9 cellular contexts compared by ENCODE assay signal in the genomic region with DNA sequence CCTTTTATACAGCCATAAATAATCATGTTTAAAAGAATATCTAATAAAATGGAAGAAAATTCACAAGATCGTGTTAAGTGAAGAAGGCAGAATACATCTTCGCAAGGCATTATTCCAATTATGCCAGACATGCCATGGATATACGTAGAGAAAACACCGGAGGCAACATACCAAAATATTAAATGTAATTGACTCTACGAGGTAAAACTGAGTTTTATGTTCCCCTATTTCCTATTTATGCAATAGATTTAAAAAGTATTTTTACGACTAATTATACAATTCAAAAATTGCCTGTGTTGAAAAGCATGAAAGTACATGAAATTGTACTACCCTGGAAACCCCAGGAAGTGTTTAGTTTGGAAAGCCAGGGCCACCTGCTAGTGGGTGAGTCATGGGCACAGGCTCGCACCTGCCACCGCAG. TPM values are rescaled to one million over a fixed set of nuclear protein-coding genes. Genes with fewer than 3 reads are reported as not detected.
DNase-seq lines count a peak whose midpoint lies in the region; ATAC-seq and TF ChIP-seq lines count a peak whose summit lies in the region.
"Had no signal": no experiment of that assay in that cellular context is flagged by ENCODE, and none has a peak within 500 bp of the region (broad histone marks: within the 10 kb centered on the region; RNA-seq: fewer than 3 reads in every experiment).

No MANE protein-coding gene starts in this region.

- peaks cover 31% of the 10 kb centered on the region for H3K79me2 ChIP-seq in GM23338 (replicated peaks; ENCODE audit: insufficient read depth)

- H3K4me2 ChIP-seq in GM23338 = peak overlapping the region; percentile 96

- peak overlapping the region; percentile 85 for H3K27ac ChIP-seq in GM23338 (ENCODE audit: low read depth)
- peak overlapping the region; percentile 91 for H3K27ac ChIP-seq in substantia nigra (ENCODE audit: low read depth, low read length, poor library complexity, severe bottlenecking)

- H3K4me3 ChIP-seq in AG04449 (ENCODE audit: low read depth, low read length) (peak overlapping the region; percentile 89), GM23338 (peak overlapping the region; percentile 81)

- peaks cover 53% of the 10 kb centered on the region for H3K4me1 Mint-ChIP-seq in GM23338
- H3K4me1 Mint-ChIP-seq in activated CD8-positive, alpha-beta T cell treated with anti-CD3 and anti-CD28 coated beads, Interleukin-2, amount 10 ng/mL, durations not matched to agents 7 days and 5 days (ENCODE audit: low read depth) = peaks cover 46% of the 10 kb centered on the region

- no peak for TF ChIP-seq CTCF in AG04449 (IDR thresholded peaks at IDR 0.05; ENCODE audit: insufficient read depth, low read length, missing control alignments)
- TF ChIP-seq CTCF in GM23338 (conservative IDR thresholded peaks at IDR 0.05; ENCODE audit: low read depth in 2 of 2) = no peak

- H3F3A ChIP-seq in GM23338 (replicated peaks; ENCODE audit: low read depth) = peaks cover 15% of the 10 kb centered on the region

- H3K36me3 Mint-ChIP-seq in GM23338 (ENCODE audit: low read depth) = peaks cover 28% of the 10 kb centered on the region
- peaks cover 4% of the 10 kb centered on the region for H3K36me3 Mint-ChIP-seq in activated CD8-positive, alpha-beta T cell treated with anti-CD3 and anti-CD28 coated beads, Interleukin-2, amount 10 ng/mL, durations not matched to agents 7 days and 5 days (ENCODE audit: low read depth)

- H3K9me3 Mint-ChIP-seq in GM23338 = no peaks in the 10 kb centered on the region
- no peaks in the 10 kb centered on the region for H3K9me3 Mint-ChIP-seq in activated CD8-positive, alpha-beta T cell treated with anti-CD3 and anti-CD28 coated beads, Interleukin-2, amount 10 ng/mL, durations not matched to agents 7 days and 5 days (ENCODE audit: insufficient read depth)

- no peak for ATAC-seq in GM23338
- no peak for ATAC-seq in activated CD8-positive, alpha-beta T cell treated with anti-CD3 and anti-CD28 coated beads, Interleukin-2, amount 10 ng/mL, durations not matched to agents 7 days and 5 days
- ATAC-seq in GM19023 (IDR thresholded peaks at IDR 0.05; ENCODE audit: unreplicated experiment) = no peak
- ATAC-seq in HG03378 (IDR thresholded peaks at IDR 0.05; ENCODE audit: unreplicated experiment) = no peak

- peaks cover 51% of the 10 kb centered on the region for H3K4me1 ChIP-seq in GM23338 (ENCODE audit: insufficient read depth)

- no peak overlapping the region; the same call in 1 of the 2 replicates for H2AFZ ChIP-seq in GM23338

- CTCF ChIA-PET in AG04449 (lab: Yijun Ruan, JAX) = interaction anchor here (2.4 to 4.9 kb wide), 3 partner anchors 10 to 36 kb away, joined by 15 to 37 read pairs (median 28); a partner anchor contains a TSS
- CTCF ChIA-PET in activated CD8-positive, alpha-beta T cell treated with anti-CD3 and anti-CD28 coated beads, Interleukin-2, amount 10 ng/mL, durations not matched to agents 7 days and 5 days (lab: Charles Lee) = interaction anchor here (0.9 to 3.3 kb wide), 4 partner anchors 11 to 39 kb away, joined by 4 to 31 read pairs (median 12); partner anchors contain the start of gene ZNF775

- H3K4me3 Mint-ChIP-seq in GM23338 = peak overlapping the region; percentile 98
- H3K4me3 Mint-ChIP-seq in activated CD8-positive, alpha-beta T cell treated with anti-CD3 and anti-CD28 coated beads, Interleukin-2, amount 10 ng/mL, durations not matched to agents 7 days and 5 days = peak overlapping the region; percentile 74

- H3K36me3 ChIP-seq in GM23338 (ENCODE audit: insufficient read depth) = 0 out of 2 replicates have a peak, but pooled peaks cover 3% of the 10 kb centered on the region

- H3K27me3 ChIP-seq in GM23338 (ENCODE audit: insufficient read depth) = no peaks in the 10 kb centered on the region

- peaks cover 17% of the 10 kb centered on the region for H3K27me3 Mint-ChIP-seq in GM23338 (ENCODE audit: insufficient read depth, low read depth, poor library complexity)
- H3K27me3 Mint-ChIP-seq in activated CD8-positive, alpha-beta T cell treated with anti-CD3 and anti-CD28 coated beads, Interleukin-2, amount 10 ng/mL, durations not matched to agents 7 days and 5 days (ENCODE audit: low read depth) = no peaks in the 10 kb centered on the region

- H3K27ac Mint-ChIP-seq in GM23338 = peak overlapping the region; percentile 95
- H3K27ac Mint-ChIP-seq in activated CD8-positive, alpha-beta T cell treated with anti-CD3 and anti-CD28 coated beads, Interleukin-2, amount 10 ng/mL, durations not matched to agents 7 days and 5 days = peak overlapping the region; percentile 75

- no peaks in the 10 kb centered on the region for H3K9me2 ChIP-seq in GM23338 (ENCODE audit: insufficient read depth)

- peaks cover 5% of the 10 kb centered on the region for H4K20me1 ChIP-seq in GM23338 (replicated peaks; ENCODE audit: insufficient read depth)

- POLR2A ChIA-PET in AG04449 (lab: Yijun Ruan, JAX) = interaction anchor here (2.3 kb wide), 1 partner anchor 38 kb away, joined by 10 read pairs; a partner anchor contains a TSS
- POLR2A ChIA-PET in activated CD8-positive, alpha-beta T cell treated with anti-CD3 and anti-CD28 coated beads, Interleukin-2, amount 10 ng/mL, durations not matched to agents 7 days and 5 days (lab: Charles Lee) = interaction anchor here (1.1 to 2.4 kb wide), 4 partner anchors 9 to 38 kb away, joined by 4 to 9 read pairs (median 6); a partner anchor contains a TSS

- no peak for DNase-seq in AG04449 (ENCODE audit: low read depth, low spot score)
- DNase-seq in GM23338 (ENCODE audit: low spot score) = no peak
- no peak for DNase-seq in activated CD8-positive, alpha-beta T cell treated with anti-CD3 and anti-CD28 coated beads, Interleukin-2, amount 10 ng/mL, durations not matched to agents 7 days and 5 days
- DNase-seq in iPS-NIHi11 (ENCODE audit: low spot score) = peak; percentile 69
- DNase-seq in substantia nigra (lab: John Stamatoyannopoulos, UW) = no peak
- no peak for DNase-seq in activated CD4-positive, alpha-beta T cell treated with anti-CD3 and anti-CD28 coated beads for 48 hours

TF ChIP-seq in GM23338, 12 proteins besides CTCF, POLR2A, EP300 and RAD21 (continues in another document):
- TF ChIP-seq ZNF331 (CRISPR knock-in tag; IDR thresholded peaks at IDR 0.05; ENCODE audit: low read depth) = no peak
- TF ChIP-seq POLR2AphosphoS5 (IDR thresholded peaks at IDR 0.05; ENCODE audit: low read depth) = no peak
- TF ChIP-seq, protein P1, sequence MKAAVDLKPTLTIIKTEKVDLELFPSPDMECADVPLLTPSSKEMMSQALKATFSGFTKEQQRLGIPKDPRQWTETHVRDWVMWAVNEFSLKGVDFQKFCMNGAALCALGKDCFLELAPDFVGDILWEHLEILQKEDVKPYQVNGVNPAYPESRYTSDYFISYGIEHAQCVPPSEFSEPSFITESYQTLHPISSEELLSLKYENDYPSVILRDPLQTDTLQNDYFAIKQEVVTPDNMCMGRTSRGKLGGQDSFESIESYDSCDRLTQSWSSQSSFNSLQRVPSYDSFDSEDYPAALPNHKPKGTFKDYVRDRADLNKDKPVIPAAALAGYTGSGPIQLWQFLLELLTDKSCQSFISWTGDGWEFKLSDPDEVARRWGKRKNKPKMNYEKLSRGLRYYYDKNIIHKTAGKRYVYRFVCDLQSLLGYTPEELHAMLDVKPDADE (IDR thresholded peaks at IDR 0.05) = no peak
- TF ChIP-seq, protein P2, sequence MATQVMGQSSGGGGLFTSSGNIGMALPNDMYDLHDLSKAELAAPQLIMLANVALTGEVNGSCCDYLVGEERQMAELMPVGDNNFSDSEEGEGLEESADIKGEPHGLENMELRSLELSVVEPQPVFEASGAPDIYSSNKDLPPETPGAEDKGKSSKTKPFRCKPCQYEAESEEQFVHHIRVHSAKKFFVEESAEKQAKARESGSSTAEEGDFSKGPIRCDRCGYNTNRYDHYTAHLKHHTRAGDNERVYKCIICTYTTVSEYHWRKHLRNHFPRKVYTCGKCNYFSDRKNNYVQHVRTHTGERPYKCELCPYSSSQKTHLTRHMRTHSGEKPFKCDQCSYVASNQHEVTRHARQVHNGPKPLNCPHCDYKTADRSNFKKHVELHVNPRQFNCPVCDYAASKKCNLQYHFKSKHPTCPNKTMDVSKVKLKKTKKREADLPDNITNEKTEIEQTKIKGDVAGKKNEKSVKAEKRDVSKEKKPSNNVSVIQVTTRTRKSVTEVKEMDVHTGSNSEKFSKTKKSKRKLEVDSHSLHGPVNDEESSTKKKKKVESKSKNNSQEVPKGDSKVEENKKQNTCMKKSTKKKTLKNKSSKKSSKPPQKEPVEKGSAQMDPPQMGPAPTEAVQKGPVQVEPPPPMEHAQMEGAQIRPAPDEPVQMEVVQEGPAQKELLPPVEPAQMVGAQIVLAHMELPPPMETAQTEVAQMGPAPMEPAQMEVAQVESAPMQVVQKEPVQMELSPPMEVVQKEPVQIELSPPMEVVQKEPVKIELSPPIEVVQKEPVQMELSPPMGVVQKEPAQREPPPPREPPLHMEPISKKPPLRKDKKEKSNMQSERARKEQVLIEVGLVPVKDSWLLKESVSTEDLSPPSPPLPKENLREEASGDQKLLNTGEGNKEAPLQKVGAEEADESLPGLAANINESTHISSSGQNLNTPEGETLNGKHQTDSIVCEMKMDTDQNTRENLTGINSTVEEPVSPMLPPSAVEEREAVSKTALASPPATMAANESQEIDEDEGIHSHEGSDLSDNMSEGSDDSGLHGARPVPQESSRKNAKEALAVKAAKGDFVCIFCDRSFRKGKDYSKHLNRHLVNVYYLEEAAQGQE (IDR thresholded peaks at IDR 0.05; ENCODE audit: unreplicated experiment) = no peak
- no peak for TF ChIP-seq CREB1 (CRISPR knock-in tag; IDR thresholded peaks at IDR 0.05; ENCODE audit: low read depth)

RNA-seq across cellular contexts. Expression of gene REPIN1, which starts 0.9 kb away (rescaled TPM):
- 143 and 156 TPM in 2 replicates for total RNA-seq in GM23338 (2014; rRNA removed; shearing (Covaris generic))
- 29.2 and 29.8 TPM in 2 replicates for polyA plus RNA-seq in GM23338 (2016; fragmentation: Nextera tagmentation; extraction: Ambion mirVana)
- 10 to 100 TPM; 40.9 to 43.1 TPM for total RNA-seq in activated CD8-positive, alpha-beta T cell treated with anti-CD3 and anti-CD28 coated beads, Interleukin-2, amount 10 ng/mL, durations not matched to agents 7 days and 5 days

RNA-seq across cellular contexts. Expression of gene ZNF775, which starts 11.4 kb away (rescaled TPM):
- total RNA-seq in GM23338 (2014; rRNA removed; shearing (Covaris generic)) = 35.2 and 38.2 TPM in 2 replicates
- 4.5 and 6.7 TPM in 2 replicates for polyA plus RNA-seq in GM23338 (2016; fragmentation: Nextera tagmentation; extraction: Ambion mirVana)
- 1 to 10 TPM; 6.7 to 7.7 TPM for total RNA-seq in activated CD8-positive, alpha-beta T cell treated with anti-CD3 and anti-CD28 coated beads, Interleukin-2, amount 10 ng/mL, durations not matched to agents 7 days and 5 days

RNA-seq across cellular contexts. Expression of gene RARRES2, which starts 26.3 kb away (rescaled TPM):
- total RNA-seq in GM23338 (2014; rRNA removed; shearing (Covaris generic)) = 164 and 169 TPM in 2 replicates
- polyA plus RNA-seq in GM23338 (2016; fragmentation: Nextera tagmentation; extraction: Ambion mirVana) = 314 and 317 TPM in 2 replicates
- not detected for total RNA-seq in activated CD8-positive, alpha-beta T cell treated with anti-CD3 and anti-CD28 coated beads, Interleukin-2, amount 10 ng/mL, durations not matched to agents 7 days and 5 days
- total RNA-seq: HT1080 had no signal

RNA-seq across cellular contexts. Expression of gene ACTR3C, which starts 44.3 kb away (rescaled TPM):
- total RNA-seq in GM23338 (2014; rRNA removed; shearing (Covaris generic)) = 1.5 and 5.8 TPM in 2 replicates
- 1.8 and 3.5 TPM in 2 replicates for polyA plus RNA-seq in GM23338 (2016; fragmentation: Nextera tagmentation; extraction: Ambion mirVana)
- total RNA-seq in activated CD8-positive, alpha-beta T cell treated with anti-CD3 and anti-CD28 coated beads, Interleukin-2, amount 10 ng/mL, durations not matched to agents 7 days and 5 days = 1 to 10 TPM; 4.6 TPM
- total RNA-seq: HT1080 had no signal

RNA-seq across cellular contexts. Expression of gene LRRC61, which starts 44.5 kb away (rescaled TPM):
- 67.6 and 75.2 TPM in 2 replicates for total RNA-seq in GM23338 (2014; rRNA removed; shearing (Covaris generic))
- 29.7 and 34.7 TPM in 2 replicates for polyA plus RNA-seq in GM23338 (2016; fragmentation: Nextera tagmentation; extraction: Ambion mirVana)
- total RNA-seq in activated CD8-positive, alpha-beta T cell treated with anti-CD3 and anti-CD28 coated beads, Interleukin-2, amount 10 ng/mL, durations not matched to agents 7 days and 5 days = 10 to 100 TPM; 21.0 to 21.4 TPM
- total RNA-seq: HT1080 had no signal

Comparison
In these comparisons a context has a peak if more than half of its experiments do, and no peak if none do; other contexts are left out.
1. RNA of gene RARRES2, which starts 26.3 kb away (total RNA-seq): 164 to 169 TPM in GM23338; not detected in activated CD8-positive, alpha-beta T cell treated with anti-CD3 and anti-CD28 coated beads, Interleukin-2, amount 10 ng/mL, durations not matched to agents 7 days and 5 days; every median in the first group is over 100 times any median in the second.